8 cellular contexts compared by ENCODE assay signal in the genomic region with DNA sequence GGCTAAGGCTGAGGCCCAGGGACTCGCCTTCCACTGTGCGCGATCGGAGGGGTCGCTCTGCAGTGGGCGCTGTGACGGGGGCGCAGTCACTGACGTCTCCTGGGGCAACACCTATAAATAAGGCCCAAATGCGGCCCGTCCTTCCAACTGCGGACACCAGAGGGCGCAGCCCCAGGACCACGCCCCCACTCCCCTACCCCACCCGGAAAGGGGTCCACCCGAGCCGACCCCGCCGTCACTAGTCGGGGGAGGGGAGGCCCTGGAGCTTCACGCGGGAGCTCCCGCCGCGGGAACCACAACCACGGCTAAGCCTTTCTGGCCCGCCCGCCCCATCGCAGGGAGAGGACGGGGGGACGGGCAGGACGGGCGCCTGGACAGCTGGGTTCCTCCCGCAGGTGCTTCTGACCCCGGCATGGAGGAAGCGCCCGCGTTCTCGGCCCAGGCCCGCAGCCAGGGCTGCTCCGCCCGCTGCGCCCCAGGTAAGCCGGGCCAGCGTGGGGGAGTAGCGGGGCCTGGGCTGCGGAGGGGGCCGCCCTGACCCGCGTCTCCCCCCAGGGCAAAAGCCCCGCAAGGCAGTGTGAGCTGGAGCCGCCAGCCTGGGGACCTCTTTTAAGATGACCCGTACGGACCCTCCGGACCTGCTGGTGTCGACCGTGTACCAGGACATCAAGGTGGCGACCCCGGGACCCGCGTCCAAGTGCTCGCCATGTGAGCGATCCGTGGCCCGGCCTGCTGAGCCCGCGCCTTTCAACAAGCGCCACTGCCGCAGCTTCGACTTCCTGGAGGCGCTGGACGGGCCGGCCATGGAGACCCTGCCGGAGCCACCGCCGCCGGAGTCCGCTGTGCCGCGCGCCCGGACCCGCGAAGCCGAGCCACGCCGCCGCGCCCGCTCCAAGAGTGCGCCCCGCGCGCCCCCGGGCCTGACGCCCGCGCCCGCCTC. TPM values are rescaled to one million over a fixed set of nuclear protein-coding genes. Genes with fewer than 3 reads are reported as not detected.
A peak's percentile ranks its signal among the peaks of the same experiment; 100 is the strongest.
DNase-seq lines count a peak whose midpoint lies in the region; ATAC-seq, FAIRE-seq and TF ChIP-seq lines count a peak whose summit lies in the region.
"Not testable (repeated sequence)": the region's sequence is repeated elsewhere in the genome, so short reads cannot be mapped to it uniquely, and the experiment has no call there.

No MANE protein-coding gene starts in this region.

- peak in 2 of 3 donors; percentile 52 to 62 for TF ChIP-seq CTCF in breast epithelium (IDR thresholded peaks at IDR 0.05)
- TF ChIP-seq CTCF in pancreas (IDR thresholded peaks at IDR 0.05): peak; percentile 22 to 66 (median 57)

- peak in 1 of 2 donors; percentile 0 for ATAC-seq in left cardiac atrium
- not testable (repeated sequence) for ATAC-seq in pancreas

- peaks cover 16 to 24% (median 18%) of the 10 kb centered on the region in 11 experiments; a peak in 20 of 22 replicates for H3K36me3 ChIP-seq in BLaER1 treated with 17β-estradiol and CSF1 and Interleukin-3, amounts not matched to agents 10 nM and 100 nM
- H3K36me3 ChIP-seq in breast epithelium: not testable (repeated sequence)
- H3K36me3 ChIP-seq in pancreas: peaks cover 0 to 10% (median 0%) of the 10 kb centered on the region in 3 donors

- peaks cover 29 to 67% (median 53%) of the 10 kb centered on the region in 10 experiments for H3K4me1 ChIP-seq in BLaER1 treated with 17β-estradiol and CSF1 and Interleukin-3, amounts not matched to agents 10 nM and 100 nM
- peaks cover 0 to 25% of the 10 kb centered on the region in 2 donors for H3K4me1 ChIP-seq in breast epithelium
- H3K4me1 ChIP-seq in pancreas: peaks cover 21 to 32% (median 26%) of the 10 kb centered on the region in 3 donors

- H3K9me3 ChIP-seq in BLaER1 treated with 17β-estradiol and CSF1 and Interleukin-3, amounts not matched to agents 10 nM and 100 nM (replicated peaks in 1 of 11): peaks cover 0 to 22% (median 9%) of the 10 kb centered on the region in 11 experiments; a peak in 12 of 22 replicates
- H3K9me3 ChIP-seq in breast epithelium, pancreas: not testable (repeated sequence)

- 32 to 39% methylated on average over 61 to 99 of the region's 99 CpGs for WGBS in pancreas, 2 donors

- peak; percentile 30 for DNase-seq in HK-2 (ENCODE audit: unreplicated experiment)
- DNase-seq in T follicular helper cell (ENCODE audit: low read depth): peak; percentile 34
- peak; percentile 51 for DNase-seq in activated T-cell treated with anti-CD3 and anti-CD28 coated beads for 4 hours
- not testable (repeated sequence) for DNase-seq in breast epithelium (ENCODE audit: low spot score in 2 of 2)
- peak; percentile 64 for DNase-seq in left cardiac atrium
- DNase-seq in pancreas: peak in 3 of 6 donors; percentile 69 to 82 (median 73)
- DNase-seq in stimulated activated CD8-positive, alpha-beta memory T cell treated with anti-CD3 and anti-CD28 coated beads, Interleukin-7, amount 100 ng/mL, for 4 hours (ENCODE audit: low read depth in 2 of 2): peak; percentile 11 to 47

- not testable (repeated sequence) for H3K27ac ChIP-seq in BLaER1 treated with 17β-estradiol and CSF1 and Interleukin-3, amounts not matched to agents 10 nM and 100 nM; breast epithelium
- H3K27ac ChIP-seq in pancreas: peak overlapping the region in 3 of 4 donors; percentile 46 to 79 (median 78)

- H3K4me2 ChIP-seq in BLaER1 treated with 17β-estradiol and CSF1 and Interleukin-3, amounts not matched to agents 10 nM and 100 nM: peak overlapping the region; percentile 79 to 98 (median 94)

- peak overlapping the region in 3 of 10 experiments; percentile 34 to 66 (median 61); a peak in 5 of 20 replicates for H3K4me3 ChIP-seq in BLaER1 treated with 17β-estradiol and CSF1 and Interleukin-3, amounts not matched to agents 10 nM and 100 nM
- H3K4me3 ChIP-seq in breast epithelium (peak overlapping the region in 2 of 3 donors; percentile 25 to 62), pancreas (peak overlapping the region in 1 of 4 donors; percentile 46)

- peaks cover 0 to 49% (median 33%) of the 10 kb centered on the region in 11 experiments; a peak in 20 of 22 replicates for H4K20me1 ChIP-seq in BLaER1 treated with 17β-estradiol and CSF1 and Interleukin-3, amounts not matched to agents 10 nM and 100 nM

- peaks cover 21 to 47% (median 42%) of the 10 kb centered on the region in 11 experiments for H3K27me3 ChIP-seq in BLaER1 treated with 17β-estradiol and CSF1 and Interleukin-3, amounts not matched to agents 10 nM and 100 nM
- H3K27me3 ChIP-seq in breast epithelium: peaks cover 15 to 37% of the 10 kb centered on the region in 2 donors
- H3K27me3 ChIP-seq in pancreas: not testable (repeated sequence)

- intact Hi-C loops in breast epithelium (cut with DNase I; ENCODE audit: low total_unique reads): not testable (repeated sequence)
- intact Hi-C loops in left cardiac atrium (cut with DNase I): loop anchor here in 1 of 2 donors (10.0 kb wide), 1 partner anchor 49 kb away; the partner anchor contains the start of genes CCDC183 and TMEM141
- intact Hi-C loops in pancreas (cut with DNase I): loop anchor here in 2 of 3 donors (10.0 kb wide), 2 partner anchors 49 to 101 kb away; partner anchors contain the start of genes C8G (in 1 of the 2), CCDC183 (in 1 of the 2), FBXW5 (in 1 of the 2) and TMEM141 (in 1 of the 2)

- not testable (repeated sequence) for FAIRE-seq in pancreas (lab: Jason Lieb, UNC)

- H3K9ac ChIP-seq in BLaER1 treated with 17β-estradiol and CSF1 and Interleukin-3, amounts not matched to agents 10 nM and 100 nM: peak overlapping the region in 5 of 11 experiments; percentile 47 to 58 (median 50); a peak in 4 of 22 replicates

- not testable (repeated sequence) for TF ChIP-seq POLR2A in breast epithelium (IDR thresholded peaks at IDR 0.05)

RNA-seq across cellular contexts. Expression of gene AJM1, which starts 1.8 kb away (rescaled TPM):
- total RNA-seq in breast epithelium (1 to 10 TPM; 1.0 to 2.3 (median 1.1) TPM), left cardiac atrium (1 to 10 TPM; 5.0 to 9.6 TPM), pancreas (1 to 10 TPM; 2.9 to 5.5 (median 4.2) TPM)
- polyA plus RNA-seq in pancreas: 10 to 100 TPM in 1 of 2 donors, 1 to 10 TPM in 1; 9.0 to 11.7 TPM

RNA-seq across cellular contexts. Expression of gene PHPT1, which starts 5.1 kb away (rescaled TPM):
- 10 to 100 TPM; 43.2 to 70.8 (median 52.5) TPM for total RNA-seq in breast epithelium
- total RNA-seq in left cardiac atrium: 100 to 1,000 TPM; 184 to 189 TPM
- total RNA-seq in pancreas: 10 to 100 TPM; 75.2 to 95.5 (median 79.0) TPM
- polyA plus RNA-seq in pancreas: 100 to 1,000 TPM; 180 to 189 TPM

RNA-seq across cellular contexts. Expression of gene MAMDC4, which starts 8.1 kb away (rescaled TPM):
- total RNA-seq in breast epithelium (1 to 10 TPM in 2 of 3 donors, under 1 TPM in 1; 0.64 to 5.6 (median 3.4) TPM), left cardiac atrium (1 to 10 TPM; 3.7 to 8.4 TPM), pancreas (10 to 100 TPM in 1 of 6 donors, 1 to 10 TPM in 5; 3.0 to 13.3 (median 4.8) TPM)
- 10 to 100 TPM; 28.7 to 38.6 TPM for polyA plus RNA-seq in pancreas

RNA-seq across cellular contexts. Expression of gene EDF1, which starts 22.0 kb away (rescaled TPM):
- total RNA-seq in breast epithelium (100 to 1,000 TPM; 334 to 365 (median 365) TPM), left cardiac atrium (100 to 1,000 TPM; 296 to 304 TPM), pancreas (100 to 1,000 TPM; 230 to 422 (median 268) TPM)
- polyA plus RNA-seq in pancreas: 100 to 1,000 TPM; 443 to 612 TPM

RNA-seq across cellular contexts. Expression of gene RABL6, which starts 36.3 kb away (rescaled TPM):
- total RNA-seq in breast epithelium (10 to 100 TPM; 38.2 to 51.5 (median 41.3) TPM), left cardiac atrium (10 to 100 TPM; 61.6 to 71.4 TPM), pancreas (10 to 100 TPM; 50.7 to 76.5 (median 60.4) TPM)
- polyA plus RNA-seq in pancreas: 100 to 1,000 TPM in 1 of 2 donors, 10 to 100 TPM in 1; 98.0 to 119 TPM
